11 cellular contexts compared by ENCODE assay signal in genomic region chr1:74502432-74502831, GRCh38. TPM values are rescaled to one million over a fixed set of nuclear protein-coding genes. Genes with fewer than 3 reads are reported as not detected.
DNase-seq lines count a peak whose midpoint lies in the region; ATAC-seq and TF ChIP-seq lines count a peak whose summit lies in the region.
"Had no signal": no experiment of that assay in that cellular context is flagged by ENCODE, and none has a peak within 500 bp of the region (broad histone marks: within the 10 kb centered on the region; RNA-seq: fewer than 3 reads in every experiment).

No MANE protein-coding gene starts in this region.

- H3K9ac ChIP-seq in neural progenitor cell, result no peak overlapping the region

- H3K27me3 Mint-ChIP-seq in neural progenitor cell (ENCODE audit: insufficient read depth, low read depth) (no peaks in the 10 kb centered on the region), chondrocyte (ENCODE audit: low read depth) (peaks cover 18% of the 10 kb centered on the region)
- no peaks in the 10 kb centered on the region for H3K27me3 Mint-ChIP-seq in activated naive CD8-positive, alpha-beta T cell treated with anti-CD3 and anti-CD28 coated beads for 36 hours
- H3K27me3 Mint-ChIP-seq: brain had no signal

- DNase-seq in MV-4-11 (lab: John Stamatoyannopoulos, UW) (peak; percentile 59), dermis microvascular lymphatic vessel endothelial cell (ENCODE audit: low read depth in 2 of 2) (peak; percentile 31 to 41), neural progenitor cell (ENCODE audit: low spot score) (peak; percentile 72), sigmoid colon (no peak), chondrocyte (ENCODE audit: low spot score) (no peak)
- DNase-seq in activated naive CD8-positive, alpha-beta T cell treated with anti-CD3 and anti-CD28 coated beads for 36 hours, result no peak

- no peaks in the 10 kb centered on the region for H3K27me3 ChIP-seq in neural progenitor cell
- no peaks in the 10 kb centered on the region for H3K27me3 ChIP-seq in sigmoid colon

- H3K9me3 Mint-ChIP-seq in neural progenitor cell (peaks cover 3% of the 10 kb centered on the region), chondrocyte (ENCODE audit: low read depth) (no peaks in the 10 kb centered on the region)
- H3K9me3 Mint-ChIP-seq in activated naive CD8-positive, alpha-beta T cell treated with anti-CD3 and anti-CD28 coated beads for 36 hours, result no peaks in the 10 kb centered on the region

- H3K4me3 Mint-ChIP-seq in neural progenitor cell (no peak overlapping the region), chondrocyte (ENCODE audit: unreplicated experiment) (no peak overlapping the region)
- H3K4me3 Mint-ChIP-seq in activated naive CD8-positive, alpha-beta T cell treated with anti-CD3 and anti-CD28 coated beads for 36 hours, result no peak overlapping the region
- H3K4me3 Mint-ChIP-seq: brain had no signal

- H4K20me1 ChIP-seq in neural progenitor cell (ENCODE audit: low read depth), result no peaks in the 10 kb centered on the region

- ATAC-seq in GM21390 (IDR thresholded peaks at IDR 0.05; ENCODE audit: unreplicated experiment) (peak; percentile 29), GM19328 (IDR thresholded peaks at IDR 0.05; ENCODE audit: unreplicated experiment) (no peak)
- ATAC-seq: mucosa of descending colon had no signal

- H3K4me1 Mint-ChIP-seq in neural progenitor cell (peaks cover 43% of the 10 kb centered on the region), chondrocyte (ENCODE audit: low read depth) (no peaks in the 10 kb centered on the region)
- no peaks in the 10 kb centered on the region for H3K4me1 Mint-ChIP-seq in activated naive CD8-positive, alpha-beta T cell treated with anti-CD3 and anti-CD28 coated beads for 36 hours

- H3K36me3 ChIP-seq in neural progenitor cell (no peaks in the 10 kb centered on the region), sigmoid colon (no peaks in the 10 kb centered on the region)

- no peaks in the 10 kb centered on the region for H3K79me2 ChIP-seq in neural progenitor cell (ENCODE audit: low read depth)

- H3K36me3 Mint-ChIP-seq in neural progenitor cell, result peaks cover 2% of the 10 kb centered on the region
- no peaks in the 10 kb centered on the region for H3K36me3 Mint-ChIP-seq in chondrocyte (ENCODE audit: low read depth)
- H3K36me3 Mint-ChIP-seq in activated naive CD8-positive, alpha-beta T cell treated with anti-CD3 and anti-CD28 coated beads for 36 hours, result no peaks in the 10 kb centered on the region
- H3K36me3 Mint-ChIP-seq: brain had no signal

- no peak overlapping the region for H3K4me2 ChIP-seq in neural progenitor cell

- H3K27ac Mint-ChIP-seq in neural progenitor cell (no peak overlapping the region), chondrocyte (ENCODE audit: unreplicated experiment) (no peak overlapping the region)
- no peak overlapping the region for H3K27ac Mint-ChIP-seq in activated naive CD8-positive, alpha-beta T cell treated with anti-CD3 and anti-CD28 coated beads for 36 hours

- TF ChIP-seq EP300 in sigmoid colon (IDR thresholded peaks at IDR 0.05), result no peak

- intact Hi-C loops in sigmoid colon (cut with DNase I), result no loop called here

- H3K27ac ChIP-seq in neural progenitor cell (no peak overlapping the region), sigmoid colon (no peak overlapping the region)
- H3K27ac ChIP-seq: HL-60 had no signal

- H3F3A ChIP-seq in neural progenitor cell (ENCODE audit: low read depth), result peaks cover 29% of the 10 kb centered on the region

- TF ChIP-seq CTCF in neural progenitor cell (IDR thresholded peaks at IDR 0.05) (no peak), sigmoid colon (IDR thresholded peaks at IDR 0.05) (no peak), chondrocyte (IDR thresholded peaks at IDR 0.05) (no peak)

- H3K4me1 ChIP-seq in neural progenitor cell, result peaks cover 30% of the 10 kb centered on the region
- H3K4me1 ChIP-seq in sigmoid colon, result peaks cover 0 to 8% (median 2%) of the 10 kb centered on the region in 4 donors

- H3K9me3 ChIP-seq in neural progenitor cell (ENCODE audit: low read depth) (no peaks in the 10 kb centered on the region), sigmoid colon (no peaks in the 10 kb centered on the region)
- H3K9me3 ChIP-seq: mucosa of descending colon had no signal

- no peak overlapping the region for H2AFZ ChIP-seq in neural progenitor cell (replicated peaks)

- WGBS in sigmoid colon, 2 donors, result 36 to 37% methylated on average over 4 of the region's 4 CpGs

- no peak for TF ChIP-seq POLR2A in sigmoid colon (IDR thresholded peaks at IDR 0.05)

- H3K4me3 ChIP-seq in neural progenitor cell (no peak overlapping the region), sigmoid colon (no peak overlapping the region)
- H3K4me3 ChIP-seq: mucosa of descending colon had no signal

RNA-seq across cellular contexts. Expression of gene LRRC53, which starts 10.0 kb away (rescaled TPM):
- total RNA-seq in dermis microvascular lymphatic vessel endothelial cell (not detected in 2 replicates), neural progenitor cell (ENCODE audit: low replicate concordance) (not detected in 2 replicates), sigmoid colon (not detected), chondrocyte (not detected in 3 replicates)
- not detected for polyA plus RNA-seq in sigmoid colon
- total RNA-seq in activated naive CD8-positive, alpha-beta T cell treated with anti-CD3 and anti-CD28 coated beads for 36 hours, result not detected
- total RNA-seq: mucosa of descending colon had no signal

Comparison
In these comparisons a context has a peak if more than half of its experiments do, and no peak if none do; other contexts are left out.
1. DNase-seq: peak in MV-4-11 (single experiment), dermis microvascular lymphatic vessel endothelial cell (2 of 2) and neural progenitor cell (single experiment); none in sigmoid colon (single experiment), chondrocyte (single experiment) and activated naive CD8-positive, alpha-beta T cell treated with anti-CD3 and anti-CD28 coated beads for 36 hours (single experiment).